ENCODE assay signal across 13 cellular contexts in genomic region chr15:41658689-41659088, GRCh38.
"Had no signal": no experiment of that assay in that cellular context is flagged by ENCODE, and none has a peak within 500 bp of the region (broad histone marks: within the 10 kb centered on the region; RNA-seq: fewer than 3 reads in every experiment).

No MANE protein-coding gene starts in this region.

- H3K27me3 ChIP-seq: gastrocnemius medialis, heart right ventricle, sigmoid colon, spleen, upper lobe of left lung had no signal

- H3K36me3 ChIP-seq: cardiac muscle cell, gastrocnemius medialis, heart right ventricle, lower lobe of right lung, sigmoid colon, spleen, upper lobe of left lung had no signal

- H3K27ac ChIP-seq: cardiac muscle cell, gastrocnemius medialis, heart right ventricle, lower lobe of right lung, sigmoid colon, spleen, upper lobe of left lung had no signal

- DNase-seq: activated CD4-positive, alpha-beta T cell treated with anti-CD3 and anti-CD28 coated beads, Interleukin-2, amount 50 U/mL, for 1 hour; activated CD8-positive, alpha-beta memory T cell treated with anti-CD3 and anti-CD28 coated beads for 24 hours; activated naive CD4-positive, alpha-beta T cell treated with Interleukin-2 at 50 U/mL for 16 hours; gastrocnemius medialis; heart right ventricle; left cardiac atrium; lower lobe of right lung; midbrain; sigmoid colon; spleen; stimulated activated naive CD8-positive, alpha-beta T cell treated with anti-CD3 and anti-CD28 coated beads, Interleukin-15, amount 100 ng/mL, for 72 hours; upper lobe of left lung had no signal

- H3K4me3 ChIP-seq: cardiac muscle cell, gastrocnemius medialis, heart right ventricle, lower lobe of right lung, sigmoid colon, upper lobe of left lung had no signal

- ATAC-seq: gastrocnemius medialis; heart right ventricle; left cardiac atrium; lower lobe of right lung; stimulated activated naive CD8-positive, alpha-beta T cell treated with anti-CD3 and anti-CD28 coated beads, Interleukin-15, amount 100 ng/mL, for 72 hours had no signal

- H3K9me3 ChIP-seq: gastrocnemius medialis, heart right ventricle, lower lobe of right lung, sigmoid colon, spleen had no signal
